Comparison of ENCODE assay signal across 27 cellular contexts in the genomic region with DNA sequence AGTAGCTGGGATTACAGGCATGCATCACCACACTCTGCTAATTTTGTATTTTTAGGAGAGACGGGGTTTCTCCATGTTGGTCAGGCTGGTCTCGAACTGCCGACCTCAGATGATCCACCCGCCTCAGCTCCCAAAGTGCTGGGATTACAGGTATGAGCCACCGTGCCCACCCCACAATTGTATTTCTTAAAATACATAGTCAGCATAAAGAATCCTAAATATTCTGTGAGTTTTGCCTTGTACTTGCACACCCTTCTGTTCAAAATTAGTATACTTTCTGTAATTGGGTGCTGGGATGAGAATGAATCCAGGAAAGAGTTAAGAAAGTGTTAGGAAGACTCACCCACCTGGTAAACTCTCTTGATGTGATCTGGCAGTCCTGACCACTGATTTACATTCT.
"Had no signal": no experiment of that assay in that cellular context is flagged by ENCODE, and none has a peak within 500 bp of the region (broad histone marks: within the 10 kb centered on the region; RNA-seq: fewer than 3 reads in every experiment).

No MANE protein-coding gene starts in this region.

- H3K4me2 ChIP-seq: neural progenitor cell, smooth muscle cell had no signal

- ATAC-seq: natural killer cell; psoas muscle; right cardiac atrium; sciatic nerve; stimulated activated memory B cell treated with anti-CD40 and anti-IgM and Interleukin-4, amounts not matched to agents 10 μg/mL and 1 μg/mL and 100 μg/mL, for 72 hours; stimulated activated naive CD8-positive, alpha-beta T cell treated with anti-CD3 and anti-CD28 coated beads, Interleukin-15, amount 100 ng/mL, for 72 hours; stimulated activated naive CD8-positive, alpha-beta T cell treated with anti-CD3 and anti-CD28 coated beads, Interleukin-15, Interleukin-2, amounts not matched to agents 100 U/mL and 50 U/mL, for 24 hours; upper lobe of right lung had no signal

- H3K27ac ChIP-seq: neural progenitor cell, ovary, parathyroid adenoma, psoas muscle, skin epidermis, spleen, suprapubic skin, testis, tibial artery, transverse colon, upper lobe of right lung had no signal

- DNase-seq: natural killer cell; occipital lobe; ovary; psoas muscle; right cardiac atrium; spleen; stimulated activated CD4-positive, alpha-beta T cell treated with anti-CD3 and anti-CD28 coated beads, Interleukin-12 subunit alpha, Interleukin-12 subunit beta, amount 100 ng/mL, for 4 hours; stimulated activated CD4-positive, alpha-beta T cell treated with anti-CD3 and anti-CD28 coated beads, Interleukin-1b, Interleukin-23, amount 100 ng/mL, for 48 hours; stimulated activated CD4-positive, alpha-beta T cell treated with anti-CD3 and anti-CD28 coated beads, Interleukin-4, amount 100 ng/mL, for 1 hour; stimulated activated CD4-positive, alpha-beta T cell treated with anti-CD3 and anti-CD28 coated beads, Interleukin-4, amount 100 ng/mL, for 4 hours; stimulated activated CD8-positive, alpha-beta memory T cell treated with anti-CD3 and anti-CD28 coated beads, Interleukin-4, amount 100 ng/mL, for 48 hours; stimulated activated naive CD4-positive, alpha-beta T cell; stimulated activated naive CD8-positive, alpha-beta T cell treated with anti-CD3 and anti-CD28 coated beads, Interleukin-15, amount 100 ng/mL, for 72 hours; stimulated activated naive CD8-positive, alpha-beta T cell treated with anti-CD3 and anti-CD28 coated beads, Interleukin-15, Interleukin-2, amounts not matched to agents 100 U/mL and 50 U/mL, for 24 hours; substantia nigra; testis; tibial artery; transverse colon; upper lobe of right lung; uterus had no signal

- H3K9me3 ChIP-seq: ovary, suprapubic skin, testis, tibial artery, transverse colon, uterus had no signal

- H3K4me3 ChIP-seq: neural progenitor cell, ovary, psoas muscle, skin epidermis, smooth muscle cell, spleen, suprapubic skin, testis, tibial artery, transverse colon, upper lobe of right lung, uterus had no signal

- H3K4me1 ChIP-seq: neural progenitor cell, parathyroid adenoma, psoas muscle, spleen, testis, tibial artery, transverse colon, upper lobe of right lung, uterus had no signal
